ENCODE assay signal across 19 cellular contexts in genomic region chrX:132393992-132394391, GRCh38.
"Had no signal": no experiment of that assay in that cellular context is flagged by ENCODE, and none has a peak within 500 bp of the region (broad histone marks: within the 10 kb centered on the region; RNA-seq: fewer than 3 reads in every experiment).

No MANE protein-coding gene starts in this region.

- H3K36me3 ChIP-seq: brain microvascular endothelial cell, colonic mucosa, esophagus muscularis mucosa, upper lobe of right lung had no signal

- H3K4me1 Mint-ChIP-seq: central memory CD8-positive, alpha-beta T cell; stimulated activated naive CD8-positive, alpha-beta T cell treated with anti-CD3 and anti-CD28 coated beads, Interleukin-15, amount 100 ng/mL, for 72 hours had no signal

- DNase-seq: activated CD4-positive, alpha-beta T cell treated with anti-CD3 and anti-CD28 coated beads, Interleukin-2, amount 50 U/mL, for 1 hour; activated CD8-positive, alpha-beta memory T cell treated with anti-CD3 and anti-CD28 coated beads, Interleukin-2, amount 50 U/mL, for 4 hours; activated naive CD4-positive, alpha-beta T cell treated with anti-CD3 and anti-CD28 coated beads for 36 hours; activated T-cell treated with anti-CD3 and anti-CD28 coated beads, Interleukin-2, amount 50 U/mL, for 4 hours; aorta; brain microvascular endothelial cell; colonic mucosa; foreskin fibroblast; hippocampal formation; left colon; nucleus accumbens; retina; stimulated activated CD4-positive, alpha-beta T cell treated with anti-CD3 and anti-CD28 coated beads, Interleukin-2, amount 100 ng/mL, for 48 hours; stimulated activated naive CD8-positive, alpha-beta T cell treated with anti-CD3 and anti-CD28 coated beads, Interleukin-15, amount 100 ng/mL, for 72 hours; upper lobe of right lung had no signal

- H3K9me3 ChIP-seq: colonic mucosa, esophagus muscularis mucosa, upper lobe of right lung had no signal

- H3K27me3 ChIP-seq: brain microvascular endothelial cell, colonic mucosa, esophagus muscularis mucosa, upper lobe of right lung had no signal

- H3K4me1 ChIP-seq: colonic mucosa, esophagus muscularis mucosa, upper lobe of right lung had no signal

- H3K4me3 Mint-ChIP-seq: activated naive CD4-positive, alpha-beta T cell treated with anti-CD3 and anti-CD28 coated beads for 36 hours; activated T-cell treated with anti-CD3 and anti-CD28 coated beads, Interleukin-2, amount 50 U/mL, for 4 hours; central memory CD8-positive, alpha-beta T cell; mesothelial cell of epicardium; nephron; stimulated activated naive CD8-positive, alpha-beta T cell treated with anti-CD3 and anti-CD28 coated beads, Interleukin-15, amount 100 ng/mL, for 72 hours had no signal

- H3K27ac ChIP-seq: brain microvascular endothelial cell, colonic mucosa, esophagus muscularis mucosa, upper lobe of right lung had no signal

- H3K27ac Mint-ChIP-seq: activated naive CD4-positive, alpha-beta T cell treated with anti-CD3 and anti-CD28 coated beads for 36 hours; mesothelial cell of epicardium; nephron; stimulated activated naive CD8-positive, alpha-beta T cell treated with anti-CD3 and anti-CD28 coated beads, Interleukin-15, amount 100 ng/mL, for 72 hours had no signal

- H3K4me3 ChIP-seq: colonic mucosa, esophagus muscularis mucosa, upper lobe of right lung had no signal

- H3K9me3 Mint-ChIP-seq: activated naive CD4-positive, alpha-beta T cell treated with anti-CD3 and anti-CD28 coated beads for 36 hours; activated T-cell treated with anti-CD3 and anti-CD28 coated beads, Interleukin-2, amount 50 U/mL, for 4 hours; central memory CD8-positive, alpha-beta T cell; mesothelial cell of epicardium; nephron; stimulated activated naive CD8-positive, alpha-beta T cell treated with anti-CD3 and anti-CD28 coated beads, Interleukin-15, amount 100 ng/mL, for 72 hours had no signal

- ATAC-seq: left colon; stimulated activated naive CD8-positive, alpha-beta T cell treated with anti-CD3 and anti-CD28 coated beads, Interleukin-15, amount 100 ng/mL, for 72 hours; upper lobe of right lung had no signal
